8 cellular contexts compared by ENCODE assay signal in genomic region chr7:116211006-116211912, GRCh38. TPM values are rescaled to one million over a fixed set of nuclear protein-coding genes. Genes with fewer than 3 reads are reported as not detected.
DNase-seq lines count a peak whose midpoint lies in the region; ATAC-seq lines count a peak whose summit lies in the region.

No MANE protein-coding gene starts in this region.

- H3K18ac ChIP-seq in mesendoderm (ENCODE audit: low read length): peak overlapping the region; percentile 94

- H3K27me3 ChIP-seq in mesendoderm (ENCODE audit: insufficient read depth, low read length, poor library complexity): no peaks in the 10 kb centered on the region

- H4K5ac ChIP-seq in mesendoderm (ENCODE audit: low read length): no peak overlapping the region

- DNase-seq in 8988T (peak; percentile 74), NCI-H526 treated with DMSO at 0.1 percent for 48 hours (lab: John Stamatoyannopoulos, UW) (peak; percentile 90), mesendoderm (peak; percentile 96)
- peak; percentile 46 to 76 for DNase-seq in activated CD4-positive, alpha-beta T cell treated with anti-CD3 and anti-CD28 coated beads, Interleukin-2, amount 50 U/mL, for 24 hours (ENCODE audit: low read depth in 1 of 2, low spot score in 1 of 2)
- peak; percentile 76 for DNase-seq in effector CD4-positive, alpha-beta T cell
- DNase-seq in stimulated activated CD8-positive, alpha-beta memory T cell treated with anti-CD3 and anti-CD28 coated beads, Interleukin-2, amount 100 ng/mL, for 48 hours (ENCODE audit: low read depth in 2 of 2): peak; percentile 48 to 58

- peak overlapping the region; percentile 89 for H3K4ac ChIP-seq in mesendoderm (ENCODE audit: low read depth, low read length)

- peak overlapping the region; percentile 73 for H3K4me2 ChIP-seq in mesendoderm (ENCODE audit: low read length)

- H3K9ac ChIP-seq in mesendoderm (ENCODE audit: low read length): peak overlapping the region; percentile 81

- H2AK5ac ChIP-seq in mesendoderm (ENCODE audit: low read length): no peak overlapping the region

- H2BK120ac ChIP-seq in mesendoderm (ENCODE audit: low read depth, low read length): no peak overlapping the region

- no peak overlapping the region for H4K8ac ChIP-seq in mesendoderm (ENCODE audit: low read depth, low read length)

- peak overlapping the region; percentile 94 for H3K27ac ChIP-seq in mesendoderm (ENCODE audit: low read depth, low read length)

- H2BK5ac ChIP-seq in mesendoderm (ENCODE audit: low read length): peak overlapping the region; percentile 28

- no CpG with 5 or more reads among the region's 27 CpGs for WGBS in mesendoderm (ENCODE audit: extremely low coverage, insufficient coverage, low lambda C conversion rate)

- no peaks in the 10 kb centered on the region for H3K36me3 ChIP-seq in mesendoderm (ENCODE audit: control insufficient read depth, insufficient read depth, low read length)

- peaks cover 2% of the 10 kb centered on the region for H3K79me1 ChIP-seq in mesendoderm (ENCODE audit: low read length)

- no peak overlapping the region for H2BK15ac ChIP-seq in mesendoderm (replicated peaks; ENCODE audit: low read depth)

- H3K4me1 ChIP-seq in mesendoderm (ENCODE audit: control insufficient read depth, low read depth, low read length): no peaks in the 10 kb centered on the region

- ATAC-seq in GM18520 (IDR thresholded peaks at IDR 0.05; ENCODE audit: unreplicated experiment): peak; percentile 40
- ATAC-seq in HG03045 (IDR thresholded peaks at IDR 0.05; ENCODE audit: unreplicated experiment): peak; percentile 67

- H3K4me3 ChIP-seq in mesendoderm (ENCODE audit: low read length): peak overlapping the region; percentile 85

- peak overlapping the region; percentile 83 for H3K56ac ChIP-seq in mesendoderm (ENCODE audit: low read length)

- H3K79me2 ChIP-seq in mesendoderm (ENCODE audit: control insufficient read depth, insufficient read depth, low read length): peaks cover 29% of the 10 kb centered on the region

- peak overlapping the region; percentile 26 for H3K23ac ChIP-seq in mesendoderm (ENCODE audit: low read length)

RNA-seq across cellular contexts. Expression of gene TES, which starts 0.9 kb away (rescaled TPM):
- polyA plus RNA-seq in mesendoderm (2013, experiment 1 of 2): 85.9 TPM
- polyA plus RNA-seq in mesendoderm (2013, experiment 2 of 2): 89.4 TPM

Comparison
In these comparisons a context has a peak if more than half of its experiments do, and no peak if none do; other contexts are left out.
1. Peak in every context shown above with its lines: DNase-seq, ATAC-seq, H3K4me3 ChIP-seq and H3K27ac ChIP-seq.